Comparison of ENCODE assay signal across 16 cellular contexts in genomic region chr3:165192610-165193192, GRCh38. TPM values are rescaled to one million over a fixed set of nuclear protein-coding genes. Genes with fewer than 3 reads are reported as not detected.
A peak's percentile ranks its signal among the peaks of the same experiment; 100 is the strongest.
DNase-seq lines count a peak whose midpoint lies in the region; TF ChIP-seq lines count a peak whose summit lies in the region.
"Had no signal": no experiment of that assay in that cellular context is flagged by ENCODE, and none has a peak within 500 bp of the region (broad histone marks: within the 10 kb centered on the region; RNA-seq: fewer than 3 reads in every experiment).

No MANE protein-coding gene starts in this region.

- CTCF ChIA-PET in activated CD4-positive, alpha-beta memory T cell treated with anti-CD3 and anti-CD28 coated beads, Interleukin-2, amount 10 ng/mL, durations not matched to agents 7 days and 5 days (lab: Charles Lee), result interaction anchor here (3.4 kb wide), 1 partner anchor 14 kb away, joined by 16 read pairs; no protein-coding TSS in a partner anchor

- H3K4me1 Mint-ChIP-seq in neural progenitor cell, result peaks cover 25% of the 10 kb centered on the region
- H3K4me1 Mint-ChIP-seq in activated CD4-positive, alpha-beta memory T cell treated with anti-CD3 and anti-CD28 coated beads, Interleukin-2, amount 10 ng/mL, durations not matched to agents 7 days and 5 days, result peaks cover 2% of the 10 kb centered on the region

- intact Hi-C loops in head of caudate nucleus (cut with DNase I), result no loop called here

- no peak for TF ChIP-seq CTCF in neural progenitor cell (IDR thresholded peaks at IDR 0.05)

- H2AFZ ChIP-seq in neural progenitor cell (replicated peaks), result peak overlapping the region; percentile 93

- peaks cover 6% of the 10 kb centered on the region for H4K20me1 ChIP-seq in neural progenitor cell (ENCODE audit: low read depth)

- H3K36me3 ChIP-seq in neural progenitor cell, result no peaks in the 10 kb centered on the region

- no peaks in the 10 kb centered on the region for H3K79me2 ChIP-seq in neural progenitor cell (ENCODE audit: low read depth)

- H3K9me3 ChIP-seq in neural progenitor cell (ENCODE audit: low read depth), result no peaks in the 10 kb centered on the region

- POLR2A ChIA-PET in activated CD4-positive, alpha-beta memory T cell treated with anti-CD3 and anti-CD28 coated beads, Interleukin-2, amount 10 ng/mL, durations not matched to agents 7 days and 5 days (lab: Charles Lee), result no interaction called here

- peak overlapping the region; percentile 90 for H3K4me3 Mint-ChIP-seq in neural progenitor cell
- H3K4me3 Mint-ChIP-seq in activated CD4-positive, alpha-beta memory T cell treated with anti-CD3 and anti-CD28 coated beads, Interleukin-2, amount 10 ng/mL, durations not matched to agents 7 days and 5 days, result no peak overlapping the region
- H3K4me3 Mint-ChIP-seq: activated CD4-positive, alpha-beta memory T cell treated with anti-CD3 and anti-CD28 coated beads for 36 hours; stimulated activated naive CD8-positive, alpha-beta T cell treated with anti-CD3 and anti-CD28 coated beads, Interleukin-15, Interleukin-2, amounts not matched to agents 100 ng/mL and 50 ng/mL, for 24 hours had no signal

- DNase-seq in ELR (ENCODE audit: low read depth) (peak; percentile 35), SK-N-DZ (ENCODE audit: low spot score) (peak; percentile 23), head of caudate nucleus (peak in 27 of 42 donors; percentile 20 to 69 (median 41)), neural progenitor cell (ENCODE audit: low spot score) (peak; percentile 78), NCI-H2081 (lab: John Stamatoyannopoulos, UW) (no peak), NOMO-1 (lab: John Stamatoyannopoulos, UW; ENCODE audit: unreplicated experiment in 2 of 2) (no peak), T-helper 9 cell (no peak)
- DNase-seq in activated CD4-positive, alpha-beta memory T cell treated with anti-CD3 and anti-CD28 coated beads, Interleukin-2, amount 10 ng/mL, durations not matched to agents 7 days and 5 days, result no peak
- DNase-seq: activated CD4-positive, alpha-beta memory T cell treated with anti-CD3 and anti-CD28 coated beads for 36 hours; hippocampal formation; midbrain had no signal

- H3K27me3 ChIP-seq in neural progenitor cell, result peaks cover 46% of the 10 kb centered on the region

- H3K27me3 Mint-ChIP-seq in neural progenitor cell (ENCODE audit: insufficient read depth, low read depth), result peaks cover 29% of the 10 kb centered on the region
- peaks cover 47% of the 10 kb centered on the region for H3K27me3 Mint-ChIP-seq in activated CD4-positive, alpha-beta memory T cell treated with anti-CD3 and anti-CD28 coated beads, Interleukin-2, amount 10 ng/mL, durations not matched to agents 7 days and 5 days

- H3K27ac ChIP-seq in neural progenitor cell, result no peak overlapping the region
- H3K27ac ChIP-seq: RWPE1 had no signal

- no peaks in the 10 kb centered on the region for H3K9me3 Mint-ChIP-seq in neural progenitor cell
- H3K9me3 Mint-ChIP-seq in activated CD4-positive, alpha-beta memory T cell treated with anti-CD3 and anti-CD28 coated beads, Interleukin-2, amount 10 ng/mL, durations not matched to agents 7 days and 5 days, result no peaks in the 10 kb centered on the region
- H3K9me3 Mint-ChIP-seq: activated CD4-positive, alpha-beta memory T cell treated with anti-CD3 and anti-CD28 coated beads for 36 hours; activated T-helper 2 cell treated with anti-CD3 and anti-CD28 coated beads, Interferon-gamma antibody, Interleukin-2, Interleukin-4, amounts not matched to agents 10 μg/mL and 5 μg/mL and 100 μg/mL, durations not matched to agents 14 hours and 24 hours and 36 hours; stimulated activated naive CD8-positive, alpha-beta T cell treated with anti-CD3 and anti-CD28 coated beads, Interleukin-15, Interleukin-2, amounts not matched to agents 100 ng/mL and 50 ng/mL, for 24 hours had no signal

- H3K4me2 ChIP-seq in neural progenitor cell, result peak overlapping the region; percentile 98

- H3K4me1 ChIP-seq in neural progenitor cell, result peaks cover 30% of the 10 kb centered on the region

- H3K4me3 ChIP-seq in neural progenitor cell, result peak overlapping the region; percentile 83
- H3K4me3 ChIP-seq: GM12878 had no signal

- H3K36me3 Mint-ChIP-seq in neural progenitor cell, result no peaks in the 10 kb centered on the region
- no peaks in the 10 kb centered on the region for H3K36me3 Mint-ChIP-seq in activated CD4-positive, alpha-beta memory T cell treated with anti-CD3 and anti-CD28 coated beads, Interleukin-2, amount 10 ng/mL, durations not matched to agents 7 days and 5 days (ENCODE audit: low read depth)
- H3K36me3 Mint-ChIP-seq: activated CD4-positive, alpha-beta memory T cell treated with anti-CD3 and anti-CD28 coated beads for 36 hours had no signal

- H3F3A ChIP-seq in neural progenitor cell (ENCODE audit: low read depth), result peaks cover 28% of the 10 kb centered on the region

- H3K27ac Mint-ChIP-seq in neural progenitor cell, result peak overlapping the region; percentile 57
- H3K27ac Mint-ChIP-seq in activated CD4-positive, alpha-beta memory T cell treated with anti-CD3 and anti-CD28 coated beads, Interleukin-2, amount 10 ng/mL, durations not matched to agents 7 days and 5 days, result no peak overlapping the region
- H3K27ac Mint-ChIP-seq: activated CD4-positive, alpha-beta memory T cell treated with anti-CD3 and anti-CD28 coated beads for 36 hours; activated T-helper 2 cell treated with anti-CD3 and anti-CD28 coated beads, Interferon-gamma antibody, Interleukin-2, Interleukin-4, amounts not matched to agents 10 μg/mL and 5 μg/mL and 100 μg/mL, durations not matched to agents 14 hours and 24 hours and 36 hours; stimulated activated naive CD8-positive, alpha-beta T cell treated with anti-CD3 and anti-CD28 coated beads, Interleukin-15, Interleukin-2, amounts not matched to agents 100 ng/mL and 50 ng/mL, for 24 hours had no signal

- no peak overlapping the region for H3K9ac ChIP-seq in neural progenitor cell

RNA-seq across cellular contexts. Expression of gene SLITRK3, which starts 3.5 kb away (rescaled TPM):
- polyA plus RNA-seq in SK-N-DZ (2014; cell fraction: cytosol; rRNA removed), result 0.36 and 0.37 TPM in 2 replicates
- polyA plus RNA-seq in SK-N-DZ (2014; cell fraction: nucleus; rRNA removed), result 0.18 TPM in 1 of 2 replicates, not detected in the other
- 0.79 and 1.1 TPM in 2 replicates for total RNA-seq in neural progenitor cell (ENCODE audit: low replicate concordance)
- not detected for total RNA-seq in activated CD4-positive, alpha-beta memory T cell treated with anti-CD3 and anti-CD28 coated beads, Interleukin-2, amount 10 ng/mL, durations not matched to agents 7 days and 5 days
- total RNA-seq: activated CD4-positive, alpha-beta memory T cell treated with anti-CD3 and anti-CD28 coated beads for 36 hours; activated T-helper 2 cell treated with anti-CD3 and anti-CD28 coated beads, Interferon-gamma antibody, Interleukin-2, Interleukin-4, amounts not matched to agents 10 μg/mL and 5 μg/mL and 100 μg/mL, durations not matched to agents 14 hours and 24 hours and 36 hours; GM12878; pulmonary artery endothelial cell had no signal

Comparison
In these comparisons a context has a peak if more than half of its experiments do, and no peak if none do; other contexts are left out.
1. DNase-seq: peak in ELR (single experiment), SK-N-DZ (single experiment), head of caudate nucleus (27 of 42) and neural progenitor cell (single experiment); none in activated CD4-positive, alpha-beta memory T cell treated with anti-CD3 and anti-CD28 coated beads, Interleukin-2, amount 10 ng/mL, durations not matched to agents 7 days and 5 days (single experiment), NCI-H2081 (0 of 2), NOMO-1 (0 of 2) and T-helper 9 cell (single experiment).